ENCODE assay signal across 35 cellular contexts in the genomic region with DNA sequence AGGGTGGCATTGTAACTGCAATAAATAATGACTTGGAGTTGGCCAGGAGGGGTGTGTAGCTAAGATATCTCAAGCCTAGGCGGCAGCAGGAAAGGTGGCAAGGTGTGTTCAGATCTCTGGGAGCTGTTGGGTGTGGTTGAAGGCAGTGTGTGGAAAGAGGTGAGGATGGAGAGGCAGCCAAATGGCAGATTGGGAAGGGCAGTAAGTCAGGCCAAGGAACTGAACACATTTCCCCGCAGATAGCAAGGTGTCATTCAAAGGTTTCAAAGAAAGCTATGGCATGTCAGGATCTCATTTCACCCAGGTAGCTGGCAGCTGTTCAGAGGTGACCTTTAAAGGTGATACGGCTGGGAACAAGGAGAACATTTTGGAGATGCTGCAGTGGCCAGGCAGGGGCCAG.
"Had no signal": no experiment of that assay in that cellular context is flagged by ENCODE, and none has a peak within 500 bp of the region (broad histone marks: within the 10 kb centered on the region; RNA-seq: fewer than 3 reads in every experiment).

No MANE protein-coding gene starts in this region.

- H3K9me3 ChIP-seq: adrenal gland, body of pancreas, gastrocnemius medialis, heart left ventricle had no signal

- H3K4me1 ChIP-seq: adrenal gland, body of pancreas, foreskin keratinocyte, gastrocnemius medialis had no signal

- H3K27me3 Mint-ChIP-seq: activated B cell treated with CpG ODN at 0.5 μM for 24 hours; activated CD8-positive, alpha-beta T cell treated with anti-CD3 and anti-CD28 coated beads for 36 hours had no signal

- DNase-seq: activated B cell treated with CpG ODN at 0.5 μM for 24 hours; activated CD4-positive, alpha-beta T cell treated with anti-CD3 and anti-CD28 coated beads for 48 hours; activated CD4-positive, alpha-beta T cell treated with anti-CD3 and anti-CD28 coated beads, Interleukin-2, amount 50 U/mL, for 1 hour; activated CD4-positive, alpha-beta T cell treated with anti-CD3 and anti-CD28 coated beads, Interleukin-2, amount 50 U/mL, for 48 hours; activated CD8-positive, alpha-beta memory T cell treated with anti-CD3 and anti-CD28 coated beads for 24 hours; activated CD8-positive, alpha-beta T cell treated with anti-CD3 and anti-CD28 coated beads for 36 hours; activated effector memory CD4-positive, alpha-beta T cell treated with Interleukin-2 at 50 U/mL for 16 hours; activated gamma-delta T cell treated with Interleukin-2 at 50 U/mL for 16 hours; activated naive CD4-positive, alpha-beta T cell treated with anti-CD3 and anti-CD28 coated beads, Interleukin-2, amount 50 U/mL, for 16 hours; activated naive CD4-positive, alpha-beta T cell treated with Interleukin-2 at 50 U/mL for 16 hours; activated naive CD8-positive, alpha-beta T cell treated with anti-CD3 and anti-CD28 coated beads for 36 hours; activated naive CD8-positive, alpha-beta T cell treated with anti-CD3 and anti-CD28 coated beads, Interleukin-2, amount 50 U/mL, for 24 hours; activated T-cell treated with anti-CD3 and anti-CD28 coated beads, Interleukin-2, amount 50 U/mL, for 4 hours; adrenal gland; amygdala; aorta; body of pancreas; central memory CD4-positive, alpha-beta T cell; cerebellar nuclear complex; cortex of kidney; dermis blood vessel endothelial cell; effector CD8-positive, alpha-beta T cell; foreskin keratinocyte; gastrocnemius medialis; glutamatergic neuron; heart left ventricle; SW 1271; T-cell; T-helper 17 cell; T1000; WERI-Rb-1 had no signal

- H3K36me3 ChIP-seq: adrenal gland, gastrocnemius medialis, heart left ventricle, WERI-Rb-1 had no signal

- H3K4me3 ChIP-seq: adrenal gland, body of pancreas, gastrocnemius medialis, heart left ventricle had no signal

- ATAC-seq: activated CD4-positive, CD25-positive, alpha-beta regulatory T cell treated with anti-CD3 and anti-CD28 coated beads, Interleukin-2, amount 50 U/mL, for 24 hours; activated CD8-positive, alpha-beta T cell treated with anti-CD3 and anti-CD28 coated beads for 36 hours; activated naive CD8-positive, alpha-beta T cell treated with anti-CD3 and anti-CD28 coated beads, Interleukin-2, amount 50 U/mL, for 24 hours; activated T-cell treated with anti-CD3 and anti-CD28 coated beads, Interleukin-2, amount 50 U/mL, for 4 hours; activated T-helper 17 cell treated with anti-CD3 and anti-CD28 coated beads, Interleukin-2, amount 50 U/mL, for 72 hours; body of pancreas; esophagus mucosa; foreskin keratinocyte; gastrocnemius medialis; heart left ventricle; T-cell; T-helper 17 cell had no signal

- H3K4me3 Mint-ChIP-seq: activated B cell treated with CpG ODN at 0.5 μM for 24 hours; activated CD8-positive, alpha-beta T cell treated with anti-CD3 and anti-CD28 coated beads for 36 hours; activated naive CD8-positive, alpha-beta T cell treated with anti-CD3 and anti-CD28 coated beads for 36 hours; activated naive CD8-positive, alpha-beta T cell treated with anti-CD3 and anti-CD28 coated beads, Interleukin-2, amount 50 U/mL, for 24 hours; activated T-cell treated with anti-CD3 and anti-CD28 coated beads, Interleukin-2, amount 50 U/mL, for 4 hours; activated T-helper 17 cell treated with anti-CD3 and anti-CD28 coated beads, Interleukin-2, amount 50 U/mL, for 72 hours; T-cell; T-helper 17 cell; T-helper 2 cell treated with Interferon-gamma antibody and Interleukin-4, amounts not matched to agents 5 μg/mL and 100 μg/mL, for 36 hours had no signal

- H3K27ac Mint-ChIP-seq: activated B cell treated with CpG ODN at 0.5 μM for 24 hours; activated CD8-positive, alpha-beta T cell treated with anti-CD3 and anti-CD28 coated beads for 36 hours; activated naive CD8-positive, alpha-beta T cell treated with anti-CD3 and anti-CD28 coated beads for 36 hours; activated naive CD8-positive, alpha-beta T cell treated with anti-CD3 and anti-CD28 coated beads, Interleukin-2, amount 50 U/mL, for 24 hours; activated T-helper 17 cell treated with anti-CD3 and anti-CD28 coated beads, Interleukin-2, amount 50 U/mL, for 72 hours; T-cell; T-helper 17 cell; T-helper 2 cell treated with Interferon-gamma antibody and Interleukin-4, amounts not matched to agents 5 μg/mL and 100 μg/mL, for 36 hours had no signal

- H3K4me1 Mint-ChIP-seq: activated B cell treated with CpG ODN at 0.5 μM for 24 hours; activated naive CD8-positive, alpha-beta T cell treated with anti-CD3 and anti-CD28 coated beads for 36 hours; activated naive CD8-positive, alpha-beta T cell treated with anti-CD3 and anti-CD28 coated beads, Interleukin-2, amount 50 U/mL, for 24 hours; activated T-helper 17 cell treated with anti-CD3 and anti-CD28 coated beads, Interleukin-2, amount 50 U/mL, for 72 hours; T-cell; T-helper 17 cell had no signal

- H3K9me3 Mint-ChIP-seq: activated B cell treated with CpG ODN at 0.5 μM for 24 hours; activated CD8-positive, alpha-beta T cell treated with anti-CD3 and anti-CD28 coated beads for 36 hours; activated naive CD8-positive, alpha-beta T cell treated with anti-CD3 and anti-CD28 coated beads for 36 hours; activated naive CD8-positive, alpha-beta T cell treated with anti-CD3 and anti-CD28 coated beads, Interleukin-2, amount 50 U/mL, for 24 hours; activated T-cell treated with anti-CD3 and anti-CD28 coated beads, Interleukin-2, amount 50 U/mL, for 4 hours; T-helper 2 cell treated with Interferon-gamma antibody and Interleukin-4, amounts not matched to agents 5 μg/mL and 100 μg/mL, for 36 hours had no signal

- H3K36me3 Mint-ChIP-seq: activated naive CD8-positive, alpha-beta T cell treated with anti-CD3 and anti-CD28 coated beads for 36 hours; T-cell had no signal

- H3K27ac ChIP-seq: adrenal gland, body of pancreas, foreskin keratinocyte, gastrocnemius medialis, heart left ventricle, WERI-Rb-1 had no signal

- H3K27me3 ChIP-seq: adrenal gland, body of pancreas, foreskin keratinocyte had no signal
